In genomic region chrX:112841114-112841819, GRCh38 we compare ENCODE assay signal across 8 cellular contexts. TPM values are rescaled to one million over a fixed set of nuclear protein-coding genes. Genes with fewer than 3 reads are reported as not detected.
DNase-seq lines count a peak whose midpoint lies in the region; ATAC-seq and TF ChIP-seq lines count a peak whose summit lies in the region.

No MANE protein-coding gene starts in this region.

- H3K9me3 Mint-ChIP-seq in activated T-helper 1 cell treated with anti-CD3 and anti-CD28 coated beads, Interleukin-12 subunit alpha, Interleukin-12 subunit beta, Interleukin-2, Interleukin-4 antibody, amounts not matched to agents 30 ng/mL and 10 ng/mL and 1 ng/mL, durations not matched to agents 14 hours and 24 hours and 36 hours: no peaks in the 10 kb centered on the region
- H3K9me3 Mint-ChIP-seq in natural killer cell: no peaks in the 10 kb centered on the region
- no peaks in the 10 kb centered on the region for H3K9me3 Mint-ChIP-seq in stimulated activated naive B cell treated with anti-CD40 and anti-IgM and Interleukin-4, amounts not matched to agents 10 μg/mL and 1 μg/mL and 100 μg/mL, for 72 hours

- H3K9me2 ChIP-seq in PC-3 (replicated peaks; ENCODE audit: low read length): no peaks in the 10 kb centered on the region

- no peaks in the 10 kb centered on the region for H3F3A ChIP-seq in PC-3 (ENCODE audit: low read length, unreplicated experiment)

- no peak overlapping the region; the same call in 1 of the 2 replicates for H4K91ac ChIP-seq in IMR-90 (ENCODE audit: insufficient read depth, low read depth, low read length)

- no peak overlapping the region for H2AK9ac ChIP-seq in IMR-90 (replicated peaks; ENCODE audit: low read depth, low read length, poor library complexity)

- in situ Hi-C loops in IMR-90 (cut with MboI; ENCODE audit: low sequenced_read_pairs): loop anchor here (25.0 kb wide), 1 partner anchor 1154 kb away; the partner anchor contains the start of gene ALG13

- H3K4me2 ChIP-seq in IMR-90 (ENCODE audit: low read depth, low read length) (peak overlapping the region; percentile 84), PC-3 (ENCODE audit: low read length) (peak overlapping the region; percentile 91)

- H3K9me3 ChIP-seq in IMR-90 (ENCODE audit: control insufficient read depth, insufficient read depth, low read length) (no peaks in the 10 kb centered on the region), PC-3 (ENCODE audit: low read length) (no peaks in the 10 kb centered on the region)

- no peak for TF ChIP-seq POLR2A in IMR-90 (IDR thresholded peaks at IDR 0.05; ENCODE audit: low read depth, low read length)

- H3K4me3 ChIP-seq in IMR-90 (ENCODE audit: insufficient read depth, low read depth, low read length): peak overlapping the region; percentile 76
- peak overlapping the region; percentile 73 for H3K4me3 ChIP-seq in PC-3 (ENCODE audit: low read length)
- peak overlapping the region; percentile 51 for H3K4me3 ChIP-seq in fibroblast of mammary gland (ENCODE audit: control insufficient read depth, low read depth, low read length)

- peak overlapping the region; percentile 87 for H3K4me3 Mint-ChIP-seq in activated T-helper 1 cell treated with anti-CD3 and anti-CD28 coated beads, Interleukin-12 subunit alpha, Interleukin-12 subunit beta, Interleukin-2, Interleukin-4 antibody, amounts not matched to agents 30 ng/mL and 10 ng/mL and 1 ng/mL, durations not matched to agents 14 hours and 24 hours and 36 hours
- peak overlapping the region; percentile 91 for H3K4me3 Mint-ChIP-seq in natural killer cell
- peak overlapping the region; percentile 87 to 96 for H3K4me3 Mint-ChIP-seq in stimulated activated naive B cell treated with anti-CD40 and anti-IgM and Interleukin-4, amounts not matched to agents 10 μg/mL and 1 μg/mL and 100 μg/mL, for 72 hours

- H3K4me1 ChIP-seq in IMR-90 (ENCODE audit: control insufficient read depth, insufficient read depth, low read length) (no peaks in the 10 kb centered on the region; the same call in 1 of the 2 replicates), PC-3 (ENCODE audit: insufficient read depth, low read length) (no peaks in the 10 kb centered on the region)

- POLR2A ChIA-PET in IMR-90 (lab: Charles Lee; ENCODE audit: unreplicated experiment) (no interaction called here), PC-3 (lab: Charles Lee; ENCODE audit: unreplicated experiment) (no interaction called here)

- no peak for TF ChIP-seq RAD21 in IMR-90 (IDR thresholded peaks at IDR 0.05; ENCODE audit: low read length)

- no CpG with 5 or more reads among the region's 46 CpGs for WGBS in IMR-90 (ENCODE audit: extremely low coverage in 2 of 2, insufficient read length in 1 of 2), 2 experiments

- H3K36me3 ChIP-seq in IMR-90 (ENCODE audit: control insufficient read depth, insufficient read depth, low read length) (no peaks in the 10 kb centered on the region), PC-3 (ENCODE audit: low read depth, low read length) (no peaks in the 10 kb centered on the region)

- H2BK15ac ChIP-seq in IMR-90 (ENCODE audit: low read depth, low read length): no peak overlapping the region

- dilution Hi-C loops in IMR-90 (cut with HindIII; ENCODE audit: low sequenced_read_pairs, unreplicated experiment): no loop called here

- H3K9ac ChIP-seq in IMR-90 (ENCODE audit: low read depth, low read length) (peak overlapping the region; percentile 33; the same call in 1 of the 2 replicates), PC-3 (ENCODE audit: low read length) (no peak overlapping the region)

- no peaks in the 10 kb centered on the region for H3K36me3 Mint-ChIP-seq in activated T-helper 1 cell treated with anti-CD3 and anti-CD28 coated beads, Interleukin-12 subunit alpha, Interleukin-12 subunit beta, Interleukin-2, Interleukin-4 antibody, amounts not matched to agents 30 ng/mL and 10 ng/mL and 1 ng/mL, durations not matched to agents 14 hours and 24 hours and 36 hours (ENCODE audit: low read depth)
- no peaks in the 10 kb centered on the region for H3K36me3 Mint-ChIP-seq in natural killer cell
- H3K36me3 Mint-ChIP-seq in stimulated activated naive B cell treated with anti-CD40 and anti-IgM and Interleukin-4, amounts not matched to agents 10 μg/mL and 1 μg/mL and 100 μg/mL, for 72 hours: no peaks in the 10 kb centered on the region

- H3K27ac Mint-ChIP-seq in activated T-helper 1 cell treated with anti-CD3 and anti-CD28 coated beads, Interleukin-12 subunit alpha, Interleukin-12 subunit beta, Interleukin-2, Interleukin-4 antibody, amounts not matched to agents 30 ng/mL and 10 ng/mL and 1 ng/mL, durations not matched to agents 14 hours and 24 hours and 36 hours: no peak overlapping the region
- H3K27ac Mint-ChIP-seq in natural killer cell: peak overlapping the region; percentile 67 to 89
- H3K27ac Mint-ChIP-seq in stimulated activated naive B cell treated with anti-CD40 and anti-IgM and Interleukin-4, amounts not matched to agents 10 μg/mL and 1 μg/mL and 100 μg/mL, for 72 hours: no peak overlapping the region

- peak overlapping the region; percentile 3 for H2BK5ac ChIP-seq in IMR-90 (ENCODE audit: low read depth, low read length, poor library complexity, severe bottlenecking)

- H3K4ac ChIP-seq in IMR-90 (ENCODE audit: low read depth, low read length): no peak overlapping the region

- H3K18ac ChIP-seq in IMR-90 (ENCODE audit: low read depth, low read length): peak overlapping the region; percentile 61; the same call in 1 of the 2 replicates

- no peak for TF ChIP-seq CTCF in IMR-90 (conservative IDR thresholded peaks at IDR 0.05; ENCODE audit: low read depth, low read length)
- TF ChIP-seq CTCF in PC-3 (conservative IDR thresholded peaks at IDR 0.05; ENCODE audit: low read depth, low read length): no peak
- TF ChIP-seq CTCF in fibroblast of mammary gland (conservative IDR thresholded peaks at IDR 0.05; ENCODE audit: control insufficient read depth, insufficient read depth, low read depth, low read length): no peak
- TF ChIP-seq CTCF in natural killer cell (IDR thresholded peaks at IDR 0.05): no peak

- BruUV-seq in IMR-90 (replicated peaks; lab: Mats Ljungman, UMichigan): no TSS peak
- no TSS peak for BruUV-seq in PC-3 (replicated peaks; lab: Mats Ljungman, UMichigan)

- ATAC-seq in GM21528 (IDR thresholded peaks at IDR 0.05; ENCODE audit: low FRiP score, unreplicated experiment): peak; percentile 96
- peak; percentile 97 for ATAC-seq in IMR-90 (ENCODE audit: low read depth)
- ATAC-seq in PC-3: peak; percentile 93
- peak; percentile 94 to 98 (median 94) for ATAC-seq in natural killer cell
- ATAC-seq in stimulated activated naive B cell treated with anti-CD40 and anti-IgM and Interleukin-4, amounts not matched to agents 10 μg/mL and 1 μg/mL and 100 μg/mL, for 72 hours (replicated peaks): peak; percentile 93 to 95

- H4K8ac ChIP-seq in IMR-90 (ENCODE audit: low read depth in 2 of 2, low read length in 2 of 2): peak overlapping the region in 1 of 2 experiments; percentile 61; a peak in 2 of 4 replicates

- no peak overlapping the region; the same call in 1 of the 2 replicates for H3K14ac ChIP-seq in IMR-90 (replicated peaks; ENCODE audit: low read depth, low read length)

- H2BK20ac ChIP-seq in IMR-90 (ENCODE audit: low read depth, low read length): no peak overlapping the region

- H2AK5ac ChIP-seq in IMR-90 (ENCODE audit: low read depth, low read length): no peak overlapping the region

- H2AFZ ChIP-seq in IMR-90 (replicated peaks; ENCODE audit: low read length, poor library complexity) (peak overlapping the region; percentile 94), PC-3 (ENCODE audit: low read length) (peak overlapping the region; percentile 92)

- peaks cover 18% of the 10 kb centered on the region for H3K4me1 Mint-ChIP-seq in activated T-helper 1 cell treated with anti-CD3 and anti-CD28 coated beads, Interleukin-12 subunit alpha, Interleukin-12 subunit beta, Interleukin-2, Interleukin-4 antibody, amounts not matched to agents 30 ng/mL and 10 ng/mL and 1 ng/mL, durations not matched to agents 14 hours and 24 hours and 36 hours (ENCODE audit: low read depth)
- peaks cover 19 to 28% of the 10 kb centered on the region in 2 donors for H3K4me1 Mint-ChIP-seq in natural killer cell
- peaks cover 8 to 15% of the 10 kb centered on the region in 2 donors for H3K4me1 Mint-ChIP-seq in stimulated activated naive B cell treated with anti-CD40 and anti-IgM and Interleukin-4, amounts not matched to agents 10 μg/mL and 1 μg/mL and 100 μg/mL, for 72 hours

- H3K27ac ChIP-seq in IMR-90 (ENCODE audit: insufficient read depth, low read length) (peak overlapping the region; percentile 35), PC-3 (ENCODE audit: low read length) (no peak overlapping the region)

- intact Hi-C loops in IMR-90 (cut with micrococcal nuclease): loop anchor here (2.0 to 10.0 kb wide), 2 partner anchors 22 to 186 kb away; no protein-coding TSS in a partner anchor
- intact Hi-C loops in PC-3 (cut with micrococcal nuclease): no loop called here
- intact Hi-C loops in activated T-helper 1 cell treated with anti-CD3 and anti-CD28 coated beads, Interleukin-12 subunit alpha, Interleukin-12 subunit beta, Interleukin-2, Interleukin-4 antibody, amounts not matched to agents 30 ng/mL and 10 ng/mL and 1 ng/mL, durations not matched to agents 14 hours and 24 hours and 36 hours (cut with micrococcal nuclease): loop anchor here (1.0 to 5.0 kb wide), 3 partner anchors 10 to 1159 kb away; partner anchors contain the start of genes ALG13 and LHFPL1
- intact Hi-C loops in natural killer cell (cut with micrococcal nuclease): no loop called here

- CTCF ChIA-PET in IMR-90 (lab: Yijun Ruan, JAX) (no interaction called here), PC-3 (lab: Charles Lee) (no interaction called here)

- H3K27me3 Mint-ChIP-seq in activated T-helper 1 cell treated with anti-CD3 and anti-CD28 coated beads, Interleukin-12 subunit alpha, Interleukin-12 subunit beta, Interleukin-2, Interleukin-4 antibody, amounts not matched to agents 30 ng/mL and 10 ng/mL and 1 ng/mL, durations not matched to agents 14 hours and 24 hours and 36 hours (ENCODE audit: insufficient read depth): peaks cover 12% of the 10 kb centered on the region
- peaks cover 2 to 51% of the 10 kb centered on the region in 2 donors for H3K27me3 Mint-ChIP-seq in natural killer cell (ENCODE audit: low read depth in 2 of 2)
- H3K27me3 Mint-ChIP-seq in stimulated activated naive B cell treated with anti-CD40 and anti-IgM and Interleukin-4, amounts not matched to agents 10 μg/mL and 1 μg/mL and 100 μg/mL, for 72 hours: peaks cover 0 to 16% of the 10 kb centered on the region in 2 donors

- no peak overlapping the region for H2BK120ac ChIP-seq in IMR-90 (ENCODE audit: low read depth, low read length)

- H3K27me3 ChIP-seq in IMR-90 (ENCODE audit: control insufficient read depth, insufficient read depth, low read length) (no peaks in the 10 kb centered on the region; the same call in 1 of the 2 replicates), PC-3 (ENCODE audit: low read length) (no peaks in the 10 kb centered on the region)

- no peaks in the 10 kb centered on the region for H4K20me1 ChIP-seq in IMR-90 (ENCODE audit: insufficient read depth, low read length)
- no peaks in the 10 kb centered on the region for H4K20me1 ChIP-seq in PC-3 (ENCODE audit: low read length)

- no peak overlapping the region for H3K56ac ChIP-seq in IMR-90 (ENCODE audit: extremely low read depth, insufficient read depth, low read length)

- DNase-seq in D341Med (ENCODE audit: low spot score): peak; percentile 89
- DNase-seq in IMR-90: peak; percentile 87
- peak; percentile 74 for DNase-seq in PC-3
- peak; percentile 55 for DNase-seq in activated T-helper 1 cell treated with anti-CD3 and anti-CD28 coated beads, Interleukin-12 subunit alpha, Interleukin-12 subunit beta, Interleukin-2, Interleukin-4 antibody, amounts not matched to agents 30 ng/mL and 10 ng/mL and 1 ng/mL, durations not matched to agents 14 hours and 24 hours and 36 hours (ENCODE audit: low spot score)
- DNase-seq in fibroblast of mammary gland (ENCODE audit: low read depth): peak; percentile 75
- DNase-seq in natural killer cell: peak; percentile 66
- peak; percentile 57 for DNase-seq in stimulated activated naive B cell treated with anti-CD40 and anti-IgM and Interleukin-4, amounts not matched to agents 10 μg/mL and 1 μg/mL and 100 μg/mL, for 72 hours

- no peak overlapping the region for H3K23ac ChIP-seq in IMR-90 (ENCODE audit: low read depth, low read length)

- peaks cover 0 to 4% of the 10 kb centered on the region in 2 experiments; a peak in 2 of 4 replicates for H3K79me1 ChIP-seq in IMR-90 (ENCODE audit: low read depth in 1 of 2, low read length in 2 of 2)

- H4K5ac ChIP-seq in IMR-90 (ENCODE audit: low read depth, low read length): peak overlapping the region; percentile 39

- H3K79me2 ChIP-seq in PC-3 (ENCODE audit: low read length): no peaks in the 10 kb centered on the region

- no peaks in the 10 kb centered on the region for H3K9me1 ChIP-seq in IMR-90 (ENCODE audit: insufficient read depth, low read length)

RNA-seq across cellular contexts. Expression of gene AMOT, which starts 0.6 kb away (rescaled TPM):
- 5.3 and 9.1 TPM in 2 replicates for total RNA-seq in IMR-90 (2012; rRNA removed)
- polyA plus RNA-seq in IMR-90 (2012; rRNA removed): 4.7 TPM in 2 replicates
- 1.9 and 3.1 TPM in 2 replicates for polyA plus RNA-seq in IMR-90 (2012; cell fraction: cytosol; rRNA removed)
- polyA plus RNA-seq in IMR-90 (2012; cell fraction: nucleus; rRNA removed; ENCODE audit: low replicate concordance): 3.6 and 5.4 TPM in 2 replicates
- total RNA-seq in PC-3 (2014; rRNA removed): 0.58 and 1.3 TPM in 2 replicates
- total RNA-seq in activated T-helper 1 cell treated with anti-CD3 and anti-CD28 coated beads, Interleukin-12 subunit alpha, Interleukin-12 subunit beta, Interleukin-2, Interleukin-4 antibody, amounts not matched to agents 30 ng/mL and 10 ng/mL and 1 ng/mL, durations not matched to agents 14 hours and 24 hours and 36 hours: 1.3 and 1.9 TPM in 2 replicates
- 10 to 100 TPM in 1 of 3 donors, 1 to 10 TPM in 2; 7.1 to 15.8 (median 9.3) TPM for total RNA-seq in natural killer cell

Comparison
In these comparisons a context has a peak if more than half of its experiments do, and no peak if none do; other contexts are left out.
1. H3K27ac Mint-ChIP-seq: peak in natural killer cell (2 of 2); none in activated T-helper 1 cell treated with anti-CD3 and anti-CD28 coated beads, Interleukin-12 subunit alpha, Interleukin-12 subunit beta, Interleukin-2, Interleukin-4 antibody, amounts not matched to agents 30 ng/mL and 10 ng/mL and 1 ng/mL, durations not matched to agents 14 hours and 24 hours and 36 hours (single experiment) and stimulated activated naive B cell treated with anti-CD40 and anti-IgM and Interleukin-4, amounts not matched to agents 10 μg/mL and 1 μg/mL and 100 μg/mL, for 72 hours (single experiment).
2. intact Hi-C loops: an anchor here in IMR-90 (2.0 to 10.0 kb wide) and activated T-helper 1 cell treated with anti-CD3 and anti-CD28 coated beads, Interleukin-12 subunit alpha, Interleukin-12 subunit beta, Interleukin-2, Interleukin-4 antibody, amounts not matched to agents 30 ng/mL and 10 ng/mL and 1 ng/mL, durations not matched to agents 14 hours and 24 hours and 36 hours (1.0 to 5.0 kb wide); none called in PC-3 and natural killer cell.
3. Peak in every context shown above with its lines, with median percentiles within 50 percentile points of each other: DNase-seq, ATAC-seq, H3K4me3 ChIP-seq and H3K4me3 Mint-ChIP-seq.